1 cellular context compared by ENCODE assay signal in the genomic region with DNA sequence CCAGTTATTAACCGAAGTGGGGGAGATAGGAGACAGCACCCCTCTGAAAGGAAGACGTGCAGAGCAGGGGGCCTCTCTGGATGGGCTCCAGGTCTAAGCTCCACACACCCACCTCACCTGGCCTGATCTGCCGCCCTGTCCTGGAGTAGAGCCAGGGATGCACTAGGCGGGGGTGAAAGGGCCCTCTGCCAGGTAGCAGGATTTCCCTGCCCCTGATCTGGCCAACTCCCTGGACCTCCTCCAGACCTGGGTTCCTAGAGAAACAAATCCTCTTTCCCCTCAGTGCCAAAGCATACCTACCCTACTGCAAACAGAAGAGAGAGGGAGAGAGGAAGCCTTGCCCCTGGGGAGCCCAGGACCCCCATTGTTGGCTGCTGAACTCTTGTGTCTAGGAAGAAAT.
TF ChIP-seq lines count a peak whose summit lies in the region.

No MANE protein-coding gene starts in this region.

TF ChIP-seq in WTC11, 78 proteins besides CTCF, POLR2A, EP300 and RAD21:
- TF ChIP-seq MLX (CRISPR knock-in tag; IDR thresholded peaks at IDR 0.05) (no peak), AFF4 (CRISPR knock-in tag; IDR thresholded peaks at IDR 0.05; ENCODE audit: borderline replicate concordance) (no peak), NR2C2 (CRISPR knock-in tag; IDR thresholded peaks at IDR 0.05) (no peak)
- TF ChIP-seq, protein P1, sequence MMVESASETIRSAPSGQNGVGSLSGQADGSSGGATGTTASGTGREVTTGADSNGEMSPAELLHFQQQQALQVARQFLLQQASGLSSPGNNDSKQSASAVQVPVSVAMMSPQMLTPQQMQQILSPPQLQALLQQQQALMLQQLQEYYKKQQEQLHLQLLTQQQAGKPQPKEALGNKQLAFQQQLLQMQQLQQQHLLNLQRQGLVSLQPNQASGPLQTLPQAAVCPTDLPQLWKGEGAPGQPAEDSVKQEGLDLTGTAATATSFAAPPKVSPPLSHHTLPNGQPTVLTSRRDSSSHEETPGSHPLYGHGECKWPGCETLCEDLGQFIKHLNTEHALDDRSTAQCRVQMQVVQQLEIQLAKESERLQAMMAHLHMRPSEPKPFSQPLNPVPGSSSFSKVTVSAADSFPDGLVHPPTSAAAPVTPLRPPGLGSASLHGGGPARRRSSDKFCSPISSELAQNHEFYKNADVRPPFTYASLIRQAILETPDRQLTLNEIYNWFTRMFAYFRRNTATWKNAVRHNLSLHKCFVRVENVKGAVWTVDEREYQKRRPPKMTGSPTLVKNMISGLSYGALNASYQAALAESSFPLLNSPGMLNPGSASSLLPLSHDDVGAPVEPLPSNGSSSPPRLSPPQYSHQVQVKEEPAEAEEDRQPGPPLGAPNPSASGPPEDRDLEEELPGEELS (CRISPR knock-in tag; IDR thresholded peaks at IDR 0.05), result no peak
- TF ChIP-seq, protein P2, sequence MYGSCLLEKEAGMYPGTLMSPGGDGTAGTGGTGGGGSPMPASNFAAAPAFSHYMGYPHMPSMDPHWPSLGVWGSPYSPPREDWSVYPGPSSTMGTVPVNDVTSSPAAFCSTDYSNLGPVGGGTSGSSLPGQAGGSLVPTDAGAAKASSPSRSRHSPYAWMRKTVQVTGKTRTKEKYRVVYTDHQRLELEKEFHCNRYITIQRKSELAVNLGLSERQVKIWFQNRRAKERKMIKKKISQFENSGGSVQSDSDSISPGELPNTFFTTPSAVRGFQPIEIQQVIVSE (CRISPR knock-in tag; IDR thresholded peaks at IDR 0.05; ENCODE audit: borderline replicate concordance), result no peak
- TF ChIP-seq, protein P3, sequence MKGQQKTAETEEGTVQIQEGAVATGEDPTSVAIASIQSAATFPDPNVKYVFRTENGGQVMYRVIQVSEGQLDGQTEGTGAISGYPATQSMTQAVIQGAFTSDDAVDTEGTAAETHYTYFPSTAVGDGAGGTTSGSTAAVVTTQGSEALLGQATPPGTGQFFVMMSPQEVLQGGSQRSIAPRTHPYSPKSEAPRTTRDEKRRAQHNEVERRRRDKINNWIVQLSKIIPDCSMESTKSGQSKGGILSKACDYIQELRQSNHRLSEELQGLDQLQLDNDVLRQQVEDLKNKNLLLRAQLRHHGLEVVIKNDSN (CRISPR knock-in tag; IDR thresholded peaks at IDR 0.05), result no peak
TF ChIP-seq in WTC11: peak in this region for 0.
